In genomic region chr19:20103091-20103501, GRCh38 we compare ENCODE assay signal across 1 cellular context.
TF ChIP-seq lines count a peak whose summit lies in the region.

No MANE protein-coding gene starts in this region.

TF ChIP-seq in WTC11, 78 proteins besides CTCF, POLR2A, EP300 and RAD21 (continued from another document):
- TF ChIP-seq PRDM15 (CRISPR knock-in tag; IDR thresholded peaks at IDR 0.05), result peak; percentile 12; the same call in 1 of the 2 replicates
- TF ChIP-seq RORB (CRISPR knock-in tag; IDR thresholded peaks at IDR 0.05), result no peak
- no peak for TF ChIP-seq KAT7 (CRISPR knock-in tag; IDR thresholded peaks at IDR 0.05; ENCODE audit: borderline replicate concordance)
- TF ChIP-seq ZNF232 (CRISPR knock-in tag; IDR thresholded peaks at IDR 0.05), result peak; percentile 68; the same call in 1 of the 2 replicates
- no peak for TF ChIP-seq ZNF138 (CRISPR knock-in tag; conservative IDR thresholded peaks at IDR 0.05)
- peak; percentile 83; the same call in 1 of the 2 replicates for TF ChIP-seq JUN (CRISPR knock-in tag; IDR thresholded peaks at IDR 0.05)
- TF ChIP-seq ARID4B (CRISPR knock-in tag; IDR thresholded peaks at IDR 0.05; ENCODE audit: borderline replicate concordance), result peak; percentile 70; the same call in 1 of the 2 replicates
- TF ChIP-seq ZNF423 (CRISPR knock-in tag; IDR thresholded peaks at IDR 0.05), result 0 out of 2 replicates have a peak, but pooled peaks have one; percentile 41
- no peak for TF ChIP-seq NFE2L1 (CRISPR knock-in tag; IDR thresholded peaks at IDR 0.05)
- TF ChIP-seq ZNF317 (CRISPR knock-in tag; IDR thresholded peaks at IDR 0.05; ENCODE audit: borderline replicate concordance, low read depth), result no peak
- TF ChIP-seq AR (CRISPR knock-in tag; IDR thresholded peaks at IDR 0.05), result no peak
- TF ChIP-seq ELF4 (CRISPR knock-in tag; IDR thresholded peaks at IDR 0.05; ENCODE audit: low read depth), result no peak
- no peak for TF ChIP-seq GTF2I (CRISPR knock-in tag; conservative IDR thresholded peaks at IDR 0.05)
- no peak for TF ChIP-seq SP1 (CRISPR knock-in tag; conservative IDR thresholded peaks at IDR 0.05)
- TF ChIP-seq MXD4 (CRISPR knock-in tag; IDR thresholded peaks at IDR 0.05; ENCODE audit: borderline replicate concordance), result no peak
- TF ChIP-seq ZNF281 (CRISPR knock-in tag; IDR thresholded peaks at IDR 0.05), result no peak
- TF ChIP-seq ZNF396 (CRISPR knock-in tag; IDR thresholded peaks at IDR 0.05; ENCODE audit: borderline replicate concordance), result no peak
- no peak for TF ChIP-seq ZNF532 (CRISPR knock-in tag; IDR thresholded peaks at IDR 0.05; ENCODE audit: borderline replicate concordance)
- no peak for TF ChIP-seq CREM (CRISPR knock-in tag; IDR thresholded peaks at IDR 0.05)
- TF ChIP-seq NR1H2 (CRISPR knock-in tag; IDR thresholded peaks at IDR 0.05), result no peak
- TF ChIP-seq NR2C2 (CRISPR knock-in tag; IDR thresholded peaks at IDR 0.05), result no peak
- no peak for TF ChIP-seq ZNF671 (CRISPR knock-in tag; IDR thresholded peaks at IDR 0.05)
- no peak for TF ChIP-seq TP53 (CRISPR knock-in tag; IDR thresholded peaks at IDR 0.05)
- no peak for TF ChIP-seq ZNF121 (CRISPR knock-in tag; IDR thresholded peaks at IDR 0.05)
